Comparison of ENCODE assay signal across 8 cellular contexts in the genomic region with DNA sequence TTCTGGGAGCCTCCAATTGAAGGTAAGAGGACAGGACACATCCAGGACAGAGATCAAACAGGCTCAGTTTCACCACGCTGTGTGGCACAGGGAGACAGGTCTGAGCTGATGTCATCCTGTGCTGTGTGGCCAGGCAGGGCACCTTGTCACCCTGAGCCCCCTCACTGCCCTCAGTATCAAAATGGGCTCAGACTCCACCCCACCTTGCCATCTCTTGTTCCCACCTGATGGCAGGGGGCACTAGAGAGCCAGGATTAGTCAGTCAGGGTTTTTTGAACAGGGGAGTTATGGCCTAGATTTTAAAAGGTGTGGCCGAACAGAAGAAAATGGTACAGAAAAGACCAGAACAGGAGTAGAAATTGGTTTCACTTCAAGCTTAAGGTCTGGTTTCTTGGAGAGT. TPM values are rescaled to one million over a fixed set of nuclear protein-coding genes. Genes with fewer than 3 reads are reported as not detected.
DNase-seq lines count a peak whose midpoint lies in the region; ATAC-seq and TF ChIP-seq lines count a peak whose summit lies in the region.

No MANE protein-coding gene starts in this region.

- H3K9ac ChIP-seq in Karpas-422 (ENCODE audit: low read length), result 0 out of 2 replicates have a peak overlapping the region, but pooled peaks have one; percentile 10

- H3K9me2 ChIP-seq in Karpas-422 (replicated peaks; ENCODE audit: insufficient read depth, low read length), result no peaks in the 10 kb centered on the region

- H3K4me2 ChIP-seq in Karpas-422 (ENCODE audit: low read depth, low read length, poor library complexity, severe bottlenecking), result no peak overlapping the region

- no peaks in the 10 kb centered on the region for H4K20me1 ChIP-seq in Karpas-422 (ENCODE audit: insufficient read depth, low read depth, low read length)

- no peaks in the 10 kb centered on the region for H3K27me3 ChIP-seq in Karpas-422 (ENCODE audit: low read length)

- H3K9me3 ChIP-seq in Karpas-422 (ENCODE audit: low read length), result no peaks in the 10 kb centered on the region

- TF ChIP-seq CTCF in foreskin fibroblast (IDR thresholded peaks at IDR 0.05; ENCODE audit: low read depth, low read length), result peak; percentile 64

- H3K4me3 ChIP-seq in Karpas-422 (ENCODE audit: low read length) (no peak overlapping the region), foreskin fibroblast (ENCODE audit: low read depth in 1 of 2, low read length in 2 of 2) (no peak overlapping the region)

- no peak overlapping the region for H3K27ac ChIP-seq in Karpas-422 (ENCODE audit: low read length)

- peaks cover 13% of the 10 kb centered on the region for H3K79me2 ChIP-seq in Karpas-422 (ENCODE audit: low read length)

- H3K4me1 ChIP-seq in Karpas-422 (ENCODE audit: low read length), result peaks cover 59% of the 10 kb centered on the region

- peak in 2 of 3 experiments; percentile 11 to 42 for DNase-seq in NCI-H1417 (lab: John Stamatoyannopoulos, UW)
- no peak for DNase-seq in NCI-H1417 treated with DMSO at 0.1 percent for 48 hours (lab: John Stamatoyannopoulos, UW)
- peak; percentile 88 for DNase-seq in Karpas-422
- peak; percentile 42 for DNase-seq in activated CD4-positive, alpha-beta T cell treated with anti-CD3 and anti-CD28 coated beads, Interleukin-2, amount 50 U/mL, for 1 hour
- DNase-seq in foreskin fibroblast, result peak in 1 of 2 donors; percentile 57
- peak; percentile 62 for DNase-seq in stimulated activated naive CD8-positive, alpha-beta T cell treated with anti-CD3 and anti-CD28 coated beads, Interleukin-15, Interleukin-2, amounts not matched to agents 100 U/mL and 50 U/mL, for 24 hours
- no peak for DNase-seq in NCI-H187 treated with DMSO at 0.1 percent for 48 hours (lab: John Stamatoyannopoulos, UW)

- H2AFZ ChIP-seq in Karpas-422 (ENCODE audit: low read length), result no peak overlapping the region

- H3K36me3 ChIP-seq in Karpas-422 (ENCODE audit: insufficient read depth, low read length), result no peaks in the 10 kb centered on the region

- ATAC-seq in stimulated activated naive CD8-positive, alpha-beta T cell treated with anti-CD3 and anti-CD28 coated beads, Interleukin-15, Interleukin-2, amounts not matched to agents 100 U/mL and 50 U/mL, for 24 hours, result peak; percentile 7
- no peak for ATAC-seq in GM18511 (IDR thresholded peaks at IDR 0.05; ENCODE audit: unreplicated experiment)

RNA-seq across cellular contexts. Expression of gene KAT2A, which starts 2.6 kb away (rescaled TPM):
- total RNA-seq in Karpas-422 (2014; rRNA removed; shearing (Covaris generic); ENCODE audit: low replicate concordance), result 26.7 and 34.6 TPM in 2 replicates

RNA-seq across cellular contexts. Expression of gene HSPB9, which starts 4.1 kb away (rescaled TPM):
- 0.29 and 0.37 TPM in 2 replicates for total RNA-seq in Karpas-422 (2014; rRNA removed; shearing (Covaris generic); ENCODE audit: low replicate concordance)

RNA-seq across cellular contexts. Expression of gene DHX58, which starts 6.0 kb away (rescaled TPM):
- total RNA-seq in Karpas-422 (2014; rRNA removed; shearing (Covaris generic); ENCODE audit: low replicate concordance), result 12.6 and 20.3 TPM in 2 replicates

RNA-seq across cellular contexts. Expression of gene ZNF385C, which starts 20.3 kb away (rescaled TPM):
- total RNA-seq in Karpas-422 (2014; rRNA removed; shearing (Covaris generic); ENCODE audit: low replicate concordance), result not detected in 2 replicates

RNA-seq across cellular contexts. Expression of gene RAB5C, which starts 36.2 kb away (rescaled TPM):
- total RNA-seq in Karpas-422 (2014; rRNA removed; shearing (Covaris generic); ENCODE audit: low replicate concordance), result 56.9 and 59.5 TPM in 2 replicates

Comparison
In these comparisons a context has a peak if more than half of its experiments do, and no peak if none do; other contexts are left out.
1. DNase-seq: peak in NCI-H1417 (2 of 3), Karpas-422 (single experiment), activated CD4-positive, alpha-beta T cell treated with anti-CD3 and anti-CD28 coated beads, Interleukin-2, amount 50 U/mL, for 1 hour (single experiment) and stimulated activated naive CD8-positive, alpha-beta T cell treated with anti-CD3 and anti-CD28 coated beads, Interleukin-15, Interleukin-2, amounts not matched to agents 100 U/mL and 50 U/mL, for 24 hours (single experiment); none in NCI-H1417 treated with DMSO at 0.1 percent for 48 hours (single experiment) and NCI-H187 treated with DMSO at 0.1 percent for 48 hours (single experiment).